ENCODE assay signal across 8 cellular contexts in genomic region chr9:21993893-21994525, GRCh38. TPM values are rescaled to one million over a fixed set of nuclear protein-coding genes. Genes with fewer than 3 reads are reported as not detected.
DNase-seq lines count a peak whose midpoint lies in the region; ATAC-seq and TF ChIP-seq lines count a peak whose summit lies in the region.

CDKN2A (minus strand) TSS chr9:21994392.

- peaks cover 15% of the 10 kb centered on the region for H3K4me1 Mint-ChIP-seq in Calu3 (ENCODE audit: low read depth, unreplicated experiment)

- no peaks in the 10 kb centered on the region for H3K27me3 Mint-ChIP-seq in Calu3 (ENCODE audit: unreplicated experiment)

- BruUV-seq in Calu3 (replicated peaks; lab: Mats Ljungman, UMichigan) = no TSS peak

- TF ChIP-seq CTCF in Calu3 (IDR thresholded peaks at IDR 0.05; ENCODE audit: unreplicated experiment) = no peak

- peak; percentile 41 for ATAC-seq in GM19395 (IDR thresholded peaks at IDR 0.05; ENCODE audit: unreplicated experiment)
- ATAC-seq in HG03442 (IDR thresholded peaks at IDR 0.05; ENCODE audit: unreplicated experiment) = peak; percentile 29

- H3K27ac Mint-ChIP-seq in Calu3 (ENCODE audit: unreplicated experiment) = peak within 1 kb of the TSS; percentile 97

- intact Hi-C loops in Calu3 (cut with micrococcal nuclease; ENCODE audit: unreplicated experiment) = loop anchor here (5.0 kb wide), 2 partner anchors 322 to 432 kb away; no protein-coding TSS in a partner anchor

- H3K36me3 ChIP-seq in iPS-20b (ENCODE audit: insufficient read depth, low read depth, low read length) = no peaks in the 10 kb centered on the region

- H3K4me3 Mint-ChIP-seq in Calu3 (ENCODE audit: low read depth, unreplicated experiment) = peak within 1 kb of the TSS; percentile 94

- H3K27me3 ChIP-seq in iPS-20b (ENCODE audit: insufficient read depth, low read length) = peaks cover 99% of the 10 kb centered on the region

- H3K4me3 ChIP-seq in iPS-20b (ENCODE audit: low read length) = peak within 1 kb of the TSS; percentile 80

- H3K36me3 Mint-ChIP-seq in Calu3 (ENCODE audit: insufficient read depth, unreplicated experiment) = peaks cover 63% of the 10 kb centered on the region

- DNase-seq in Calu3 = peak; percentile 77
- DNase-seq in SHP77 treated with DMSO at 0.1 percent for 48 hours (lab: John Stamatoyannopoulos, UW) = peak; percentile 61
- peak; percentile 68 for DNase-seq in amniotic epithelial cell (ENCODE audit: low read depth)
- DNase-seq in stimulated activated CD4-positive, alpha-beta T cell treated with anti-CD3 and anti-CD28 coated beads, Interleukin-4, amount 100 ng/mL, for 24 hours = peak; percentile 43
- no peak for DNase-seq in globus pallidus (ENCODE audit: low spot score)

- no peak within 1 kb of the TSS for H3K9ac ChIP-seq in iPS-20b (ENCODE audit: low read depth, low read length)

- no peaks in the 10 kb centered on the region for H3K9me3 ChIP-seq in iPS-20b (ENCODE audit: insufficient read depth, low read depth, low read length)

- H3K27ac ChIP-seq in iPS-20b (ENCODE audit: low read length) = no peak within 1 kb of the TSS

- CTCF ChIA-PET in Calu3 (lab: Charles Lee) = interaction anchor here (0.7 to 3.5 kb wide), 3 partner anchors 14 to 185 kb away, joined by 3 to 11 read pairs (median 4); partner anchors contain the start of gene CDKN2B

- peaks cover 19% of the 10 kb centered on the region for H3K4me1 ChIP-seq in iPS-20b (ENCODE audit: insufficient read depth, low read length)

- H3K9me3 Mint-ChIP-seq in Calu3 (ENCODE audit: low read depth, unreplicated experiment) = no peaks in the 10 kb centered on the region

RNA-seq across cellular contexts. Expression of gene CDKN2A, which starts in this region (rescaled TPM):
- 257 and 284 TPM in 2 replicates for total RNA-seq in Calu3 (2022)
